15 cellular contexts compared by ENCODE assay signal in genomic region chr15:60115579-60116415, GRCh38.
DNase-seq lines count a peak whose midpoint lies in the region; ATAC-seq and TF ChIP-seq lines count a peak whose summit lies in the region.
"Had no signal": no experiment of that assay in that cellular context is flagged by ENCODE, and none has a peak within 500 bp of the region (broad histone marks: within the 10 kb centered on the region; RNA-seq: fewer than 3 reads in every experiment).

No MANE protein-coding gene starts in this region.

- no peak for TF ChIP-seq CTCF in choroid plexus epithelial cell (conservative IDR thresholded peaks at IDR 0.05; ENCODE audit: low read depth, low read length)
- TF ChIP-seq CTCF in thyroid gland (IDR thresholded peaks at IDR 0.05): no peak

- H3K4me1 ChIP-seq in thyroid gland: peaks cover 10 to 11% of the 10 kb centered on the region in 2 donors
- H3K4me1 ChIP-seq: right lobe of liver, vagina had no signal

- TF ChIP-seq POLR2A in thyroid gland (IDR thresholded peaks at IDR 0.05): no peak

- H3K27ac Mint-ChIP-seq in activated T-cell treated with anti-CD3 and anti-CD28 coated beads, Interleukin-2, amount 50 U/mL, for 72 hours: peak overlapping the region; percentile 81

- H3K36me3 ChIP-seq in thyroid gland: no peaks in the 10 kb centered on the region
- H3K36me3 ChIP-seq: right lobe of liver, vagina had no signal

- H3K36me3 Mint-ChIP-seq in activated T-cell treated with anti-CD3 and anti-CD28 coated beads, Interleukin-2, amount 50 U/mL, for 72 hours (ENCODE audit: insufficient read depth in 2 of 2): no peaks in the 10 kb centered on the region

- peak; percentile 53 to 65 for ATAC-seq in activated T-cell treated with anti-CD3 and anti-CD28 coated beads, Interleukin-2, amount 50 U/mL, for 72 hours (replicated peaks in 1 of 2)
- ATAC-seq in left ventricle myocardium superior: no peak
- ATAC-seq: GM12878, mucosa of descending colon, right lobe of liver had no signal

- no peaks in the 10 kb centered on the region for H3K27me3 ChIP-seq in thyroid gland
- H3K27me3 ChIP-seq: right lobe of liver, vagina had no signal

- H3K4me3 ChIP-seq in choroid plexus epithelial cell (ENCODE audit: low read depth, low read length): no peak overlapping the region
- H3K4me3 ChIP-seq in thyroid gland (replicated peaks in 1 of 3): no peak overlapping the region
- H3K4me3 ChIP-seq: dorsolateral prefrontal cortex, GM12878, mucosa of descending colon, right lobe of liver, vagina had no signal

- no peaks in the 10 kb centered on the region for H3K9me3 ChIP-seq in thyroid gland
- H3K9me3 ChIP-seq: mucosa of descending colon, right lobe of liver, vagina had no signal

- peak overlapping the region; percentile 14 to 59 for H3K4me3 Mint-ChIP-seq in activated T-cell treated with anti-CD3 and anti-CD28 coated beads, Interleukin-2, amount 50 U/mL, for 72 hours

- no peak for DNase-seq in activated T-cell treated with anti-CD3 and anti-CD28 coated beads, Interleukin-2, amount 50 U/mL, for 72 hours
- no peak for DNase-seq in activated T-cell treated with anti-CD3 and anti-CD28 coated beads for 4 hours
- peak; percentile 65 for DNase-seq in OCI-M1 (lab: John Stamatoyannopoulos, UW)
- DNase-seq in choroid plexus epithelial cell (ENCODE audit: low read depth): peak; percentile 27
- DNase-seq in thyroid gland: peak; percentile 69 to 70
- no peak for DNase-seq in foreskin melanocyte
- DNase-seq in left ventricle myocardium superior: no peak
- no peak for DNase-seq in activated CD4-positive, alpha-beta T cell treated with anti-CD3 and anti-CD28 coated beads, Interleukin-2, amount 50 U/mL, for 1 hour
- DNase-seq: activated effector memory CD4-positive, alpha-beta T cell treated with Interleukin-2 at 50 U/mL for 16 hours; dorsolateral prefrontal cortex; KBM-7; mucosa of descending colon; right lobe of liver had no signal

- WGBS in thyroid gland, 2 donors: 37 to 45% methylated on average over 9 of the region's 9 CpGs

- intact Hi-C loops in thyroid gland (cut with DNase I) (no loop called here), left ventricle myocardium superior (cut with micrococcal nuclease) (no loop called here)

- H3K27me3 Mint-ChIP-seq in activated T-cell treated with anti-CD3 and anti-CD28 coated beads, Interleukin-2, amount 50 U/mL, for 72 hours (ENCODE audit: low read depth): peaks cover 13% of the 10 kb centered on the region

- H3K9me3 Mint-ChIP-seq in activated T-cell treated with anti-CD3 and anti-CD28 coated beads, Interleukin-2, amount 50 U/mL, for 72 hours: no peaks in the 10 kb centered on the region

- peaks cover 64% of the 10 kb centered on the region for H3K4me1 Mint-ChIP-seq in activated T-cell treated with anti-CD3 and anti-CD28 coated beads, Interleukin-2, amount 50 U/mL, for 72 hours (ENCODE audit: low read depth)

- peak overlapping the region; percentile 2 to 57 (median 47) for H3K27ac ChIP-seq in thyroid gland
- H3K27ac ChIP-seq: dorsolateral prefrontal cortex, right lobe of liver, vagina had no signal

Comparison
In these comparisons a context has a peak if more than half of its experiments do, and no peak if none do; other contexts are left out.
1. DNase-seq: peak in OCI-M1 (single experiment), choroid plexus epithelial cell (single experiment) and thyroid gland (2 of 2); none in activated T-cell treated with anti-CD3 and anti-CD28 coated beads, Interleukin-2, amount 50 U/mL, for 72 hours (0 of 2), activated T-cell treated with anti-CD3 and anti-CD28 coated beads for 4 hours (single experiment), foreskin melanocyte (single experiment), left ventricle myocardium superior (single experiment) and activated CD4-positive, alpha-beta T cell treated with anti-CD3 and anti-CD28 coated beads, Interleukin-2, amount 50 U/mL, for 1 hour (single experiment).